Comparison of ENCODE assay signal across 1 cellular context in genomic region chr20:48799315-48800105, GRCh38.
TF ChIP-seq lines count a peak whose summit lies in the region.

No MANE protein-coding gene starts in this region.

TF ChIP-seq in H1, 55 proteins besides CTCF, POLR2A, EP300 and RAD21:
- TF ChIP-seq CBX5 (IDR thresholded peaks at IDR 0.05; ENCODE audit: low read depth, low read length) (no peak), ATF2 (IDR thresholded peaks at IDR 0.05; ENCODE audit: low read length) (no peak), HDAC2 (IDR thresholded peaks at IDR 0.05; ENCODE audit: borderline replicate concordance in 1 of 2, low read depth in 2 of 2, low read length in 2 of 2) (no peak), BCL11A (IDR thresholded peaks at IDR 0.05; ENCODE audit: low read depth in 2 of 2, low read length in 2 of 2) (no peak), CHD7 (IDR thresholded peaks at IDR 0.05; ENCODE audit: insufficient replicate concordance, low read length) (no peak), TAF1 (IDR thresholded peaks at IDR 0.05; ENCODE audit: low read depth, low read length) (no peak), JUN (IDR thresholded peaks at IDR 0.05; ENCODE audit: low read depth, low read length) (no peak), KDM4A (IDR thresholded peaks at IDR 0.05; ENCODE audit: low read depth, low read length, severe bottlenecking) (no peak), GTF2F1 (IDR thresholded peaks at IDR 0.05; ENCODE audit: borderline replicate concordance, low read depth, low read length) (no peak), BACH1 (IDR thresholded peaks at IDR 0.05; ENCODE audit: low read length) (no peak), RBBP5 (IDR thresholded peaks at IDR 0.05; ENCODE audit: borderline replicate concordance, low read depth, low read length) (no peak), E2F6 (IDR thresholded peaks at IDR 0.05) (no peak), JUND (IDR thresholded peaks at IDR 0.05; ENCODE audit: low read length) (no peak), ZNF274 (IDR thresholded peaks at IDR 0.05; ENCODE audit: borderline replicate concordance, extremely low read depth, low read length) (no peak), SP2 (IDR thresholded peaks at IDR 0.05; ENCODE audit: low read length) (no peak), TEAD4 (IDR thresholded peaks at IDR 0.05; ENCODE audit: low read depth, low read length) (no peak)
